ENCODE assay signal across 8 cellular contexts in the genomic region with DNA sequence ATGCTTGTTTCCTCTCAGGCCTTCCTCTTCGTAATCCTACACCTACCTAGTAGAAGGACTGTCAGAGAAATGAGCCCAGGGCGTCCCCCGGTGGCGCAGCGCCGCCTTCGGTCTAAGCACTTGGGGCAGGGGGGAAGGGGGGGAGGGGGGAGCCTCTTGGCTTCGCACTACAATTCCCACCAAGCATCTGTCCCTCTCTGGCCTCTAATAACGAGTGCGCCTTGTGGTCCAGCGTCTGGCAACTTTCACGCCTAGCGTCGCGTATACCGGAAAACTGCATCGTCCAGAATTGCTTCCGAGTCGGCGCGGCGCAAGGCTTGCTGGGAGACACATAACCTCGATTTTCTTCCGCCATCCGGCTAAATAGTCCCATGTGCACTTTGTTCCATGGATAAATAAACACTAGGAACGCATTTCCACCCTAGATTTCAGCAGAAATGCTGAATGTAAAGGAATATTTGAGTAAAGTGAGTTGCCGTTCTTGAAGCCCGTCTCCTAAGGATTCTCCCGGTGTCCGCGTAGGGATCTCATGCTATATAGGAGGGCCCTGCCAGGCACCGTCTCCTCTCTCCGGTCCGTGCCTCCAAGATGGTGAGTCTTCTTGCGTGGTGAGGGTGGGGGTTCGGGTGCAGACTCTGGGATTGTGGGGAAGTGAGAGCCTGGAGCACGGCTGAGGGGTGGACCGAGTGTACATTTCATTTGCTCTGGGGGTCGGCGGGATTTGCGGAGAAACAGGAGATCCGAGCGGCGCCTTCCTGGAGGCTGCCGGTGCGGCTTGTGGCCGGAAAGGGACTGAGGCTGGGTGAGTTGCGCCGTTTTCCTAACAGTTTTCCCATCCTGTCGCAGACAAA. TPM values are rescaled to one million over a fixed set of nuclear protein-coding genes. Genes with fewer than 3 reads are reported as not detected.
DNase-seq lines count a peak whose midpoint lies in the region; ATAC-seq and TF ChIP-seq lines count a peak whose summit lies in the region.

Gene RPS26, plus strand, starts transcription at position 340 of the 851 bp plus-strand sequence. Its CDS starts 249 bp downstream, at position 589.

- H3K9me3 ChIP-seq in right cardiac atrium (ENCODE audit: control insufficient read depth, low read length) (no peaks in the 10 kb centered on the region), uterus (no peaks in the 10 kb centered on the region)

- H3K27ac ChIP-seq in right cardiac atrium (ENCODE audit: low read length) (peak within 1 kb of the TSS; percentile 82), uterus (peak within 1 kb of the TSS; percentile 91 to 92)

- TF ChIP-seq CTCF in uterus (IDR thresholded peaks at IDR 0.05): peak in 3 of 4 experiments; percentile 2 to 66 (median 57)

- intact Hi-C loops in right cardiac atrium (cut with DNase I): loop anchor here (5.0 to 10.0 kb wide), 3 partner anchors 35 to 47 kb away; partner anchors contain the start of gene SUOX (in 3 of the 4)
- intact Hi-C loops in uterus (cut with DNase I; ENCODE audit: low total_unique reads): loop anchor here (10.0 kb wide), 1 partner anchor 47 kb away; the partner anchor contains the start of gene SUOX

- peaks cover 2% of the 10 kb centered on the region for H3K4me1 ChIP-seq in right cardiac atrium (ENCODE audit: control insufficient read depth, insufficient read depth, low read length)
- peaks cover 0 to 14% of the 10 kb centered on the region in 2 donors for H3K4me1 ChIP-seq in uterus

- H3K27me3 ChIP-seq in right cardiac atrium (ENCODE audit: control insufficient read depth, insufficient read depth) (no peaks in the 10 kb centered on the region), uterus (no peaks in the 10 kb centered on the region)

- H3K36me3 ChIP-seq in uterus: no peaks in the 10 kb centered on the region

- H3K4me3 ChIP-seq in right cardiac atrium (ENCODE audit: low read length) (peak within 1 kb of the TSS; percentile 58), uterus (peak within 1 kb of the TSS; percentile 72 to 79)

- DNase-seq in NCI-H187 (lab: John Stamatoyannopoulos, UW): peak; percentile 96 to 98
- DNase-seq in T-helper 2 cell: peak; percentile 73 to 100 (median 90)
- peak; percentile 70 to 97 (median 92) for DNase-seq in anterior cingulate cortex (lab: John Stamatoyannopoulos, UW)
- DNase-seq in right cardiac atrium: peak; percentile 97 to 98 (median 98)
- peak; percentile 99 for DNase-seq in pulmonary artery endothelial cell (ENCODE audit: low read depth, low spot score)
- peak; percentile 96 to 97 for DNase-seq in uterus

- peak; percentile 91 for ATAC-seq in GM18499 (IDR thresholded peaks at IDR 0.05; ENCODE audit: insufficient read depth, unreplicated experiment)
- peak; percentile 95 for ATAC-seq in HG02943 (IDR thresholded peaks at IDR 0.05; ENCODE audit: low read depth, unreplicated experiment)
- peak; percentile 96 to 97 for ATAC-seq in right cardiac atrium

- under 1% methylated on average over 50 of the region's 50 CpGs for WGBS in right cardiac atrium

- TF ChIP-seq POLR2A in uterus (IDR thresholded peaks at IDR 0.05): peak; percentile 23 to 73

RNA-seq across cellular contexts. Expression of gene RPS26, which starts in this region (rescaled TPM):
- total RNA-seq in right cardiac atrium (10 to 100 TPM; 30.0 to 55.1 (median 39.7) TPM), pulmonary artery endothelial cell (94.9 and 101 TPM in 2 replicates), uterus (1,000 to 10,000 TPM in 1 of 4 donors, 100 to 1,000 TPM in 1, 10 to 100 TPM in 2; 35.4 to 1,129 (median 240) TPM)
- polyA plus RNA-seq in right cardiac atrium: 739 TPM

Comparison
In these comparisons a context has a peak if more than half of its experiments do, and no peak if none do; other contexts are left out.
1. Peak in every context shown above with its lines: DNase-seq, ATAC-seq, H3K4me3 ChIP-seq and H3K27ac ChIP-seq.